10 cellular contexts compared by ENCODE assay signal in the genomic region with DNA sequence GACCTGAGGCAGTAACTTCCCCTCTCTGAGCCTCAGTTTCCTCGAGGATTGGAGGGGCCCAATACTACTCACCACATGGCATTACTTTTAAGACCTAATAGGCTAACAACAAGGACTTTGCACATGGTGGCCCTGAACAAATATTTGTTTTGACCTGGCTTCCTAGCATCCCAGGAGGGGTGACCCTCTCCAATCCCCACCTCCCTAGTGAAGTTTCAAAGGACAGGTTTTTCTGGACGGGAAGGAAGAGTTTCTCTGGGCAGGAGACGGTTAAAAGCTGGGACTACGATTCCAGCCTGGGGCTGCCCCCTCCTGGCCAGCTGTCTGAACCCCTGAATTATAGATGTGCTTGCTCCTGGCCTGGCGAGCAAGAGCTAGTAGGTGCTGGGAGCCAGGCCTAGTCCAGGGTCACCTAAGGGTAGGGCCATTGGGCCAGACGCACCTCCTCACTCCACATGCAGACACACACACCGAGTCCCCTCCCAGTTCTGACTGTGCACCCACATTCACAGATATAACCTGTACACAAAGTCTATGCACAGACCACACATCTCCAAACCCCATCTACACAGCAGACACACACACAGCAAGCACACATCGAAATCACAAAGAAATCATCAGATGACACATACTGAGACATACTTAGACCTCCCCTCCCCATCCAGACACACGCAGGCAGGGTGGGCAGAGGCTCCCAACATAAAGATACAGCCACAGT. TPM values are rescaled to one million over a fixed set of nuclear protein-coding genes. Genes with fewer than 3 reads are reported as not detected.
A peak's percentile ranks its signal among the peaks of the same experiment; 100 is the strongest.
DNase-seq lines count a peak whose midpoint lies in the region; ATAC-seq and TF ChIP-seq lines count a peak whose summit lies in the region.
"Had no signal": no experiment of that assay in that cellular context is flagged by ENCODE, and none has a peak within 500 bp of the region (broad histone marks: within the 10 kb centered on the region; RNA-seq: fewer than 3 reads in every experiment).

No MANE protein-coding gene starts in this region.

- POLR2A ChIA-PET in AG04449 (lab: Yijun Ruan, JAX) (no interaction called here), Panc1 (lab: Charles Lee) (no interaction called here)

- no peak for DNase-seq in AG04449 (ENCODE audit: low read depth, low spot score)
- no peak for DNase-seq in Panc1 (ENCODE audit: low read depth, low spot score)
- DNase-seq in fibroblast of villous mesenchyme (ENCODE audit: low read depth), result peak; percentile 18
- no peak for DNase-seq in activated gamma-delta T cell treated with Interleukin-2 at 50 U/mL for 16 hours
- no peak for DNase-seq in NCI-H1417 treated with DMSO at 0.1 percent for 48 hours (lab: John Stamatoyannopoulos, UW)
- no peak for DNase-seq in stimulated activated CD4-positive, alpha-beta T cell treated with anti-CD3 and anti-CD28 coated beads, Interleukin-1b, Interleukin-23, amount 100 ng/mL, for 48 hours
- DNase-seq: GM23248 had no signal

- in situ Hi-C loops in Panc1 (cut with HindIII; ENCODE audit: low pct_unique_long_range_greater_than_20kb, low sequenced_read_pairs), result no loop called here

- no peaks in the 10 kb centered on the region for H3K4me1 ChIP-seq in Panc1 (ENCODE audit: control insufficient read depth, insufficient read depth, low read length)

- CTCF ChIA-PET in AG04449 (lab: Yijun Ruan, JAX) (interaction anchor here (1.2 to 1.9 kb wide), 4 partner anchors 10 to 143 kb away, joined by 3 to 11 read pairs (median 8); no protein-coding TSS in a partner anchor), Panc1 (lab: Charles Lee) (interaction anchor here (1.2 kb wide), 1 partner anchor 144 kb away, joined by 3 read pairs; no protein-coding TSS in a partner anchor)

- BruUV-seq in Panc1 (replicated peaks; lab: Mats Ljungman, UMichigan), result no TSS peak

- H3K27me3 ChIP-seq in Panc1 (ENCODE audit: control insufficient read depth, insufficient read depth, low read length), result no peaks in the 10 kb centered on the region

- peaks cover 3% of the 10 kb centered on the region; the same call in 1 of the 2 replicates for H3K36me3 ChIP-seq in Panc1 (ENCODE audit: control insufficient read depth, insufficient read depth, low read length)

- TF ChIP-seq CTCF in AG04449 (IDR thresholded peaks at IDR 0.05; ENCODE audit: insufficient read depth, low read length, missing control alignments) (peak; percentile 40), GM12873 (IDR thresholded peaks at IDR 0.05; ENCODE audit: insufficient read depth, low read depth, low read length, missing control alignments) (peak; percentile 35), Panc1 (IDR thresholded peaks at IDR 0.05) (peak; percentile 71), fibroblast of villous mesenchyme (IDR thresholded peaks at IDR 0.05; ENCODE audit: insufficient read depth, low read depth, low read length) (peak; percentile 40)

- ATAC-seq in Panc1 (peak; percentile 60), GM19023 (IDR thresholded peaks at IDR 0.05; ENCODE audit: unreplicated experiment) (no peak)

- no peaks in the 10 kb centered on the region for H3K9me3 ChIP-seq in Panc1 (ENCODE audit: control insufficient read depth, insufficient read depth, low read depth, low read length)

- no peak overlapping the region for H3K27ac ChIP-seq in Panc1 (ENCODE audit: low read length)
- H3K27ac ChIP-seq: GM23248 had no signal

- no peak overlapping the region for H3K4me3 ChIP-seq in AG04449 (ENCODE audit: low read depth, low read length)
- H3K4me3 ChIP-seq in Panc1 (ENCODE audit: low read depth in 2 of 2, low read length in 2 of 2), result no peak overlapping the region
- H3K4me3 ChIP-seq in fibroblast of villous mesenchyme (ENCODE audit: low read depth, low read length), result no peak overlapping the region
- H3K4me3 ChIP-seq: GM23248 had no signal

- intact Hi-C loops in Panc1 (cut with micrococcal nuclease; ENCODE audit: unreplicated experiment), result loop anchor here (5.0 kb wide), 1 partner anchor 97 kb away; no protein-coding TSS in a partner anchor

RNA-seq across cellular contexts. Expression of gene ISL2, which starts 2.7 kb away (rescaled TPM):
- total RNA-seq in Panc1 (2021; ENCODE audit: unreplicated experiment), result 0.51 TPM
- polyA plus RNA-seq in Panc1 (2012; ENCODE audit: insufficient read length), result 1.2 TPM
- 0.64 TPM in 1 of 2 replicates, not detected in the other for total RNA-seq in fibroblast of villous mesenchyme
- polyA plus RNA-seq: urinary bladder had no signal

RNA-seq across cellular contexts. Expression of gene ETFA, which starts 22.6 kb away (rescaled TPM):
- total RNA-seq in Panc1 (2021; ENCODE audit: unreplicated experiment) (159 TPM), fibroblast of villous mesenchyme (85.7 and 114 TPM in 2 replicates)
- polyA plus RNA-seq in Panc1 (2012; ENCODE audit: insufficient read length), result 146 TPM
